ENCODE assay signal across 8 cellular contexts in genomic region chr21:44297525-44298290, GRCh38. TPM values are rescaled to one million over a fixed set of nuclear protein-coding genes. Genes with fewer than 3 reads are reported as not detected.
DNase-seq lines count a peak whose midpoint lies in the region; ATAC-seq and TF ChIP-seq lines count a peak whose summit lies in the region.

No MANE protein-coding gene starts in this region.

- peak; percentile 45 to 54 for ATAC-seq in activated T-cell treated with anti-CD3 and anti-CD28 coated beads, Interleukin-2, amount 50 U/mL, for 72 hours (replicated peaks in 1 of 2)
- ATAC-seq in stimulated activated naive CD8-positive, alpha-beta T cell treated with anti-CD3 and anti-CD28 coated beads, Interleukin-15, Interleukin-2, amounts not matched to agents 100 U/mL and 50 U/mL, for 24 hours = peak; percentile 47
- no peak for ATAC-seq in GM21528 (IDR thresholded peaks at IDR 0.05; ENCODE audit: low FRiP score, unreplicated experiment)

- H3K27me3 Mint-ChIP-seq in activated T-cell treated with anti-CD3 and anti-CD28 coated beads, Interleukin-2, amount 50 U/mL, for 72 hours (ENCODE audit: low read depth) = no peaks in the 10 kb centered on the region
- H3K27me3 Mint-ChIP-seq in nephron progenitor cell (ENCODE audit: low read depth, poor library complexity) = peaks cover 16% of the 10 kb centered on the region

- no peaks in the 10 kb centered on the region for H3K9me3 Mint-ChIP-seq in activated T-cell treated with anti-CD3 and anti-CD28 coated beads, Interleukin-2, amount 50 U/mL, for 72 hours
- no peaks in the 10 kb centered on the region for H3K9me3 Mint-ChIP-seq in nephron progenitor cell

- H3K36me3 Mint-ChIP-seq in activated T-cell treated with anti-CD3 and anti-CD28 coated beads, Interleukin-2, amount 50 U/mL, for 72 hours (ENCODE audit: insufficient read depth in 2 of 2) = no peaks in the 10 kb centered on the region
- no peaks in the 10 kb centered on the region for H3K36me3 Mint-ChIP-seq in nephron progenitor cell (ENCODE audit: low read depth)

- no peak overlapping the region for H3K27ac Mint-ChIP-seq in activated T-cell treated with anti-CD3 and anti-CD28 coated beads, Interleukin-2, amount 50 U/mL, for 72 hours
- no peak overlapping the region for H3K27ac Mint-ChIP-seq in nephron progenitor cell

- peak; percentile 79 for DNase-seq in DMS79 treated with DMSO at 0.1 percent for 48 hours (lab: John Stamatoyannopoulos, UW)
- peak; percentile 66 for DNase-seq in LHCN-M2 (ENCODE audit: low read depth)
- DNase-seq in RPMI8226 = peak; percentile 83
- peak; percentile 73 to 75 for DNase-seq in activated T-cell treated with anti-CD3 and anti-CD28 coated beads, Interleukin-2, amount 50 U/mL, for 72 hours
- DNase-seq in fibroblast of gingiva (ENCODE audit: low read depth) = peak; percentile 78
- DNase-seq in nephron progenitor cell = peak; percentile 88
- DNase-seq in stimulated activated naive CD8-positive, alpha-beta T cell treated with anti-CD3 and anti-CD28 coated beads, Interleukin-15, Interleukin-2, amounts not matched to agents 100 U/mL and 50 U/mL, for 24 hours = peak; percentile 83

- H3K4me3 Mint-ChIP-seq in activated T-cell treated with anti-CD3 and anti-CD28 coated beads, Interleukin-2, amount 50 U/mL, for 72 hours = peak overlapping the region; percentile 27 to 61
- H3K4me3 Mint-ChIP-seq in nephron progenitor cell = no peak overlapping the region

- peak; percentile 77 for TF ChIP-seq CTCF in nephron progenitor cell (IDR thresholded peaks at IDR 0.05)

- peaks cover 43% of the 10 kb centered on the region for H3K4me1 Mint-ChIP-seq in activated T-cell treated with anti-CD3 and anti-CD28 coated beads, Interleukin-2, amount 50 U/mL, for 72 hours (ENCODE audit: low read depth)
- peaks cover 29% of the 10 kb centered on the region for H3K4me1 Mint-ChIP-seq in nephron progenitor cell

RNA-seq across cellular contexts. Expression of gene PFKL, which starts 2.1 kb away (rescaled TPM):
- total RNA-seq in LHCN-M2 (2014; rRNA removed) = 154 and 166 TPM in 2 replicates
- 105 TPM for polyA plus RNA-seq in LHCN-M2 (2012)
- total RNA-seq in activated T-cell treated with anti-CD3 and anti-CD28 coated beads, Interleukin-2, amount 50 U/mL, for 72 hours = 100 to 1,000 TPM; 104 to 109 TPM

RNA-seq across cellular contexts. Expression of gene AIRE, which starts 12.0 kb away (rescaled TPM):
- not detected in 2 replicates for total RNA-seq in LHCN-M2 (2014; rRNA removed)
- polyA plus RNA-seq in LHCN-M2 (2012) = not detected
- not detected for total RNA-seq in activated T-cell treated with anti-CD3 and anti-CD28 coated beads, Interleukin-2, amount 50 U/mL, for 72 hours

RNA-seq across cellular contexts. Expression of gene DNMT3L, which starts 36.0 kb away (rescaled TPM):
- total RNA-seq in LHCN-M2 (2014; rRNA removed) = not detected in 2 replicates
- not detected for polyA plus RNA-seq in LHCN-M2 (2012)
- not detected for total RNA-seq in activated T-cell treated with anti-CD3 and anti-CD28 coated beads, Interleukin-2, amount 50 U/mL, for 72 hours

RNA-seq across cellular contexts. Expression of gene CFAP410, which starts 41.5 kb away (rescaled TPM):
- 15.7 and 19.0 TPM in 2 replicates for total RNA-seq in LHCN-M2 (2014; rRNA removed)
- 16.1 TPM for polyA plus RNA-seq in LHCN-M2 (2012)
- total RNA-seq in activated T-cell treated with anti-CD3 and anti-CD28 coated beads, Interleukin-2, amount 50 U/mL, for 72 hours = 10 to 100 TPM; 14.5 to 17.2 TPM

RNA-seq across cellular contexts. Expression of gene TRPM2, which starts 55.7 kb away (rescaled TPM):
- total RNA-seq in LHCN-M2 (2014; rRNA removed) = not detected in 2 replicates
- polyA plus RNA-seq in LHCN-M2 (2012) = 0.06 TPM
- total RNA-seq in activated T-cell treated with anti-CD3 and anti-CD28 coated beads, Interleukin-2, amount 50 U/mL, for 72 hours = 1 to 10 TPM; 2.4 to 3.2 TPM
